Comparison of ENCODE assay signal across 8 cellular contexts in genomic region chr1:67535474-67535873, GRCh38.
DNase-seq lines count a peak whose midpoint lies in the region; ATAC-seq and TF ChIP-seq lines count a peak whose summit lies in the region.

No MANE protein-coding gene starts in this region.

- H3K4me3 Mint-ChIP-seq in T-cell = no peak overlapping the region

- no peak overlapping the region for H3K9ac ChIP-seq in mammary epithelial cell (ENCODE audit: insufficient read depth, low read length)

- H3K27ac ChIP-seq in mammary epithelial cell (ENCODE audit: insufficient read depth, low read depth, low read length) = peak overlapping the region; percentile 18

- no peak overlapping the region for H3K4me2 ChIP-seq in mammary epithelial cell (ENCODE audit: insufficient read depth, low read depth, low read length)

- no peaks in the 10 kb centered on the region for H4K20me1 ChIP-seq in mammary epithelial cell (ENCODE audit: insufficient read depth, low read length)

- CTCF ChIA-PET in T-cell (lab: Charles Lee) (interaction anchor here (0.6 to 2.4 kb wide), 6 partner anchors 12 to 231 kb away, joined by 3 to 12 read pairs (median 6); no protein-coding TSS in a partner anchor), mammary epithelial cell (lab: Charles Lee; ENCODE audit: low non-redundant PET) (interaction anchor here (0.6 to 1.2 kb wide), 8 partner anchors 82 to 225 kb away, joined by 3 to 33 read pairs (median 4); partner anchors contain the start of gene GADD45A)

- peak; percentile 26 for DNase-seq in DMS79 treated with DMSO at 0.1 percent for 48 hours (lab: John Stamatoyannopoulos, UW)
- no peak for DNase-seq in DMS79 (lab: John Stamatoyannopoulos, UW)
- peak; percentile 61 to 85 for DNase-seq in HAP-1 (ENCODE audit: low spot score in 2 of 2)
- peak; percentile 72 for DNase-seq in MG63
- DNase-seq in T-cell = peak in 25 of 34 experiments; percentile 4 to 46 (median 14)
- peak; percentile 78 for DNase-seq in mammary epithelial cell
- peak; percentile 58 for DNase-seq in kidney epithelial cell (ENCODE audit: low read depth)
- peak; percentile 53 to 66 for DNase-seq in stimulated activated CD4-positive, alpha-beta T cell treated with anti-CD3 and anti-CD28 coated beads, Interleukin-2, amount 100 ng/mL, for 24 hours

- WGBS in mammary epithelial cell (ENCODE audit: low coverage, missing lambda C conversion rate) = 7% methylated on average over 5 of the region's 5 CpGs

- intact Hi-C loops in mammary epithelial cell (cut with micrococcal nuclease) = loop anchor here (1.0 to 10.0 kb wide), 9 partner anchors 26 to 809 kb away; partner anchors contain the start of genes DIRAS3 and GNG12

- dilution Hi-C loops in mammary epithelial cell (cut with HindIII; ENCODE audit: low sequenced_read_pairs) = loop anchor here (5.0 to 25.0 kb wide), 4 partner anchors 37 to 477 kb away; no protein-coding TSS in a partner anchor

- no peaks in the 10 kb centered on the region for H3K4me1 Mint-ChIP-seq in T-cell

- no peaks in the 10 kb centered on the region for H3K79me2 ChIP-seq in mammary epithelial cell (ENCODE audit: insufficient read depth, low read length)

- no peak for ATAC-seq in T-cell (replicated peaks in 1 of 4)

- H3K9me3 ChIP-seq in HAP-1 (no peaks in the 10 kb centered on the region), MG63 (no peaks in the 10 kb centered on the region), mammary epithelial cell (replicated peaks; ENCODE audit: insufficient read depth, low read length) (no peaks in the 10 kb centered on the region)

- H3K4me1 ChIP-seq in HAP-1 = no peaks in the 10 kb centered on the region
- peaks cover 25% of the 10 kb centered on the region for H3K4me1 ChIP-seq in mammary epithelial cell (ENCODE audit: insufficient read depth, low read length)

- H3K27me3 ChIP-seq in HAP-1 (ENCODE audit: low read depth) (no peaks in the 10 kb centered on the region), MG63 (no peaks in the 10 kb centered on the region), mammary epithelial cell (ENCODE audit: insufficient read depth, low read length) (no peaks in the 10 kb centered on the region), kidney epithelial cell (ENCODE audit: control insufficient read depth, insufficient read depth, low read length) (no peaks in the 10 kb centered on the region)

- no TSS peak for BruUV-seq in mammary epithelial cell (replicated peaks; lab: Mats Ljungman, UMichigan)

- H3K27ac Mint-ChIP-seq in T-cell = no peak overlapping the region

- in situ Hi-C loops in HAP-1 (cut with MboI; ENCODE audit: low sequenced_read_pairs) = no loop called here
- in situ Hi-C loops in mammary epithelial cell (cut with MboI; ENCODE audit: low sequenced_read_pairs in 2 of 2) = loop anchor here (10.0 to 25.0 kb wide), 3 partner anchors 302 to 577 kb away; partner anchors contain the start of gene GNG12 (in 1 of the 2)

- H3K36me3 Mint-ChIP-seq in T-cell = no peaks in the 10 kb centered on the region

- TF ChIP-seq CTCF in mammary epithelial cell (conservative IDR thresholded peaks at IDR 0.05 in 1 of 2, IDR thresholded peaks at IDR 0.05 in 1 of 2; ENCODE audit: extremely low read depth in 1 of 2, insufficient read depth in 1 of 2, low read depth in 1 of 2, low read length in 2 of 2) (peak; percentile 100), kidney epithelial cell (IDR thresholded peaks at IDR 0.05; ENCODE audit: insufficient read depth, low read length, poor library complexity, severe bottlenecking) (peak; percentile 99)

- no peaks in the 10 kb centered on the region for H3K9me3 Mint-ChIP-seq in T-cell

- no peaks in the 10 kb centered on the region for H3K36me3 ChIP-seq in HAP-1 (replicated peaks)
- no peaks in the 10 kb centered on the region for H3K36me3 ChIP-seq in MG63
- H3K36me3 ChIP-seq in mammary epithelial cell (ENCODE audit: insufficient read depth, low read length) = no peaks in the 10 kb centered on the region
- no peaks in the 10 kb centered on the region for H3K36me3 ChIP-seq in kidney epithelial cell (ENCODE audit: control insufficient read depth, insufficient read depth, low read length)

- H2AFZ ChIP-seq in mammary epithelial cell (ENCODE audit: low read depth, low read length) = no peak overlapping the region

- POLR2A ChIA-PET in T-cell (lab: Charles Lee) = interaction anchor here in 1 of 2 donors (0.6 kb wide), 1 partner anchor 23 kb away, joined by 14 read pairs; no protein-coding TSS in a partner anchor

- H3K4me3 ChIP-seq in HAP-1 (no peak overlapping the region), MG63 (no peak overlapping the region), mammary epithelial cell (replicated peaks in 1 of 3; ENCODE audit: insufficient read depth in 1 of 3, low read depth in 2 of 3, low read length in 3 of 3) (no peak overlapping the region), kidney epithelial cell (ENCODE audit: low read depth, low read length) (no peak overlapping the region)

- no peaks in the 10 kb centered on the region for H3K27me3 Mint-ChIP-seq in T-cell
